4 cellular contexts compared by ENCODE assay signal in the genomic region with DNA sequence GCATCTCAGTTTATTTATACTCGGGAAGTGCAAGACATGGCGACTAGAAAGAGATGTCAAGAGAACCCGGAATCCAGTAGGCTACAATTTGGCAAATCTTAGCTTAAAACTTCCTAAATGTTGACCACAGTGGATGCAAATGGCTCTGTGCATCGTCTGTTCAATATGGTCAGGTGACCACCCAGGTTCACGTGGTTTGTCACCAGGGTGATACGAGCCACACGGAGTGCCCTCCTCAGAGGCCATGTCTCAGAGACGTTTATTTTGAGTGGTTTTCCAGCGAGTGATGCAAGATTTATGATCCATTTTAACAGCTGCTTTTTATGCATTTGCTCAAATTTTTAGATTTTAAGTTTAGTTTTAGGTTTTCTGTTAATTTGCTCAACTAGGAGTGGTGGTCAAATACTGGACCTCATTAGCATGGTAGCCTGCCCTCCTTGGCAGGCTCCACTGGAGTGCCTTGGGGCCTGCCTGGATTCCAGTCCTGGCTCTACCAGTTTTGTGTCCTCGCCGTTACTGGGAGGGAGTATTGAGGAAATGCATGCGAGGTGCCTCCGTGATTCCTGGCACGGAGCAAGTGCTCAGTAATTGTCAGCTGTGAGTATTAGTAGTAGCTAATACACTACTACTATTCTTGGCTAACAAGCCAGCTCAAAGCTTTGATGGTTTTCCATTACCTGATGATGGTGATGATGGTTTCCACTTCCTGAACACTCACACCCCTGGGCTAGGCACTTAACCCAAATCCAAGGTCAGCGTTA. TPM values are rescaled to one million over a fixed set of nuclear protein-coding genes. Genes with fewer than 3 reads are reported as not detected.
"Had no signal": no experiment of that assay in that cellular context is flagged by ENCODE, and none has a peak within 500 bp of the region (broad histone marks: within the 10 kb centered on the region; RNA-seq: fewer than 3 reads in every experiment).

No MANE protein-coding gene starts in this region.

RNA-seq across cellular contexts. Expression of a gene that starts 53.9 kb away (rescaled TPM):
- total RNA-seq: activated CD4-positive, alpha-beta T cell treated with anti-CD3 and anti-CD28 coated beads for 36 hours; activated T-cell treated with anti-CD3 and anti-CD28 coated beads, Interleukin-2, amount 50 U/mL, for 4 hours; foreskin keratinocyte; T-helper 2 cell treated with Interferon-gamma antibody and Interleukin-4, amounts not matched to agents 100 ng/mL and 5 ng/mL, for 36 hours had no signal
